ENCODE assay signal across 24 cellular contexts in the genomic region with DNA sequence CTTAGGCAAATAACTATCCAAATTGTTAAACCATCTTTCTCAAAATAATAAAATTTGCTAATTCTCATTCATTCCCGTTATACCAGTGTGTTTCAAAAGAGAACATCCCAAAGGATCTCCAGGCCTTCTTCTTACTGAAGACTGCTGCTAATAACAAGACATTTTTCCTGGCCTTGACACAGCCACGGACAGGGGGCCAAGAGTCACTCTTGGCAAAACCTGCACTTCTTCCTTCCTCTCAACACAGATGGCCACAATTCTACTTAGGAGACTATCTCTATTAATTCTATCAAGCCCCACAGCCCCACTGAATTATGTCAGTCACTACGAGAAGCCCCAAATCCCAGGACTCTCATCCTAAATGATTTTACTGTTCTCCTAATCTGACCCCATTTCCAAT.
"Had no signal": no experiment of that assay in that cellular context is flagged by ENCODE, and none has a peak within 500 bp of the region (broad histone marks: within the 10 kb centered on the region; RNA-seq: fewer than 3 reads in every experiment).

No MANE protein-coding gene starts in this region.

- ATAC-seq: activated T-cell treated with anti-CD3 and anti-CD28 coated beads, Interleukin-2, amount 50 U/mL, for 4 hours had no signal

- H3K27ac ChIP-seq: brain microvascular endothelial cell, KMS-11, PC-9, SJCRH30, VCaP had no signal

- H3K27me3 ChIP-seq: brain microvascular endothelial cell, MG63, SJCRH30 had no signal

- H3K9me2 ChIP-seq: SK-N-SH had no signal

- H3K9ac ChIP-seq: KMS-11, SK-N-SH had no signal

- DNase-seq: activated CD4-positive, alpha-beta memory T cell treated with anti-CD3 and anti-CD28 coated beads for 36 hours; activated CD4-positive, alpha-beta T cell treated with anti-CD3 and anti-CD28 coated beads, Interleukin-2, amount 10 ng/mL, durations not matched to agents 7 days and 5 days; activated CD4-positive, CD25-positive, alpha-beta regulatory T cell; activated CD8-positive, alpha-beta memory T cell treated with anti-CD3 and anti-CD28 coated beads for 24 hours; activated gamma-delta T cell; activated naive CD4-positive, alpha-beta T cell treated with anti-CD3 and anti-CD28 coated beads, Interleukin-2, amount 10 ng/mL, durations not matched to agents 7 days and 5 days; activated naive CD8-positive, alpha-beta T cell treated with anti-CD3 and anti-CD28 coated beads for 36 hours; activated T-cell treated with anti-CD3 and anti-CD28 coated beads, Interleukin-2, amount 50 U/mL, for 4 hours; brain microvascular endothelial cell; MG63; MV-4-11; NCI-H1092 treated with DMSO at 0.1 percent for 48 hours; NCI-H1417 treated with DMSO at 0.1 percent for 48 hours; NCI-H1694; NCI-H2029 treated with DMSO at 0.1 percent for 48 hours; NCI-H345; NCI-H510A; NCI-H526 treated with DMSO at 0.1 percent for 48 hours; PC-9; SJCRH30; SK-N-SH; T-helper 1 cell had no signal

- H3K4me2 ChIP-seq: KMS-11, PC-9, SK-N-SH had no signal

- H3K36me3 ChIP-seq: MG63 had no signal

- H3K9me3 ChIP-seq: MG63, SJCRH30, SK-N-SH had no signal

- H3K4me3 ChIP-seq: MG63, PC-9, SJCRH30 had no signal

- H2AFZ ChIP-seq: PC-9 had no signal

- H3K4me1 ChIP-seq: SJCRH30 had no signal
